Comparison of ENCODE assay signal across 10 cellular contexts in genomic region chr16:81778231-81778630, GRCh38. TPM values are rescaled to one million over a fixed set of nuclear protein-coding genes. Genes with fewer than 3 reads are reported as not detected.
DNase-seq lines count a peak whose midpoint lies in the region; ATAC-seq and TF ChIP-seq lines count a peak whose summit lies in the region.
"Had no signal": no experiment of that assay in that cellular context is flagged by ENCODE, and none has a peak within 500 bp of the region (broad histone marks: within the 10 kb centered on the region; RNA-seq: fewer than 3 reads in every experiment).

No MANE protein-coding gene starts in this region.

- H3K27me3 ChIP-seq in GM23338 (ENCODE audit: insufficient read depth) (peaks cover 56% of the 10 kb centered on the region), lower lobe of right lung (ENCODE audit: low read depth) (no peaks in the 10 kb centered on the region)

- H3K27ac Mint-ChIP-seq in CD14-positive monocyte, result peak overlapping the region in 2 of 7 donors; percentile 28 to 63
- H3K27ac Mint-ChIP-seq in GM23338, result no peak overlapping the region
- H3K27ac Mint-ChIP-seq in activated T-helper 1 cell treated with anti-CD3 and anti-CD28 coated beads, Interleukin-12 subunit alpha, Interleukin-12 subunit beta, Interleukin-2, Interleukin-4 antibody, amounts not matched to agents 30 ng/mL and 10 ng/mL and 1 ng/mL, durations not matched to agents 14 hours and 24 hours and 36 hours, result no peak overlapping the region

- ATAC-seq in GM23338 (no peak), lower lobe of right lung (no peak)

- H3K27ac ChIP-seq in GM23338 (ENCODE audit: low read depth), result no peak overlapping the region
- no peak overlapping the region for H3K27ac ChIP-seq in lower lobe of right lung
- H3K27ac ChIP-seq: coronary artery had no signal

- no peaks in the 10 kb centered on the region for H3K9me2 ChIP-seq in GM23338 (ENCODE audit: insufficient read depth)

- H3K27me3 Mint-ChIP-seq in CD14-positive monocyte (ENCODE audit: low read depth in 3 of 3) (peaks cover 2 to 5% (median 2%) of the 10 kb centered on the region in 3 donors), GM23338 (ENCODE audit: insufficient read depth, low read depth, poor library complexity) (peaks cover 40% of the 10 kb centered on the region)
- peaks cover 39% of the 10 kb centered on the region for H3K27me3 Mint-ChIP-seq in activated T-helper 1 cell treated with anti-CD3 and anti-CD28 coated beads, Interleukin-12 subunit alpha, Interleukin-12 subunit beta, Interleukin-2, Interleukin-4 antibody, amounts not matched to agents 30 ng/mL and 10 ng/mL and 1 ng/mL, durations not matched to agents 14 hours and 24 hours and 36 hours (ENCODE audit: insufficient read depth)

- DNase-seq in CD14-positive monocyte (ENCODE audit: low spot score), result no peak
- DNase-seq in GM23338 (ENCODE audit: low spot score), result no peak
- no peak for DNase-seq in activated T-helper 1 cell treated with anti-CD3 and anti-CD28 coated beads, Interleukin-12 subunit alpha, Interleukin-12 subunit beta, Interleukin-2, Interleukin-4 antibody, amounts not matched to agents 30 ng/mL and 10 ng/mL and 1 ng/mL, durations not matched to agents 14 hours and 24 hours and 36 hours (ENCODE audit: low spot score)
- no peak for DNase-seq in lower lobe of right lung
- no peak for DNase-seq in NCI-H187 treated with DMSO at 0.1 percent for 48 hours (lab: John Stamatoyannopoulos, UW)
- no peak for DNase-seq in stimulated activated CD4-positive, alpha-beta T cell treated with anti-CD3 and anti-CD28 coated beads, Interleukin-4, amount 100 ng/mL, for 4 hours
- DNase-seq in GM03348 (ENCODE audit: low spot score), result no peak
- DNase-seq in DMS153 treated with DMSO at 0.1 percent for 48 hours (lab: John Stamatoyannopoulos, UW; ENCODE audit: unreplicated experiment), result no peak
- DNase-seq: NCI-H1092 had no signal

- H3K9me3 ChIP-seq in lower lobe of right lung, result no peaks in the 10 kb centered on the region

- TF ChIP-seq CTCF in CD14-positive monocyte (IDR thresholded peaks at IDR 0.05) (no peak), GM23338 (conservative IDR thresholded peaks at IDR 0.05; ENCODE audit: low read depth in 2 of 2) (no peak), lower lobe of right lung (IDR thresholded peaks at IDR 0.05) (no peak)

- peak overlapping the region; percentile 90 for H3K4me2 ChIP-seq in GM23338

- peak overlapping the region; percentile 81 to 86 for H3K4me3 Mint-ChIP-seq in CD14-positive monocyte
- H3K4me3 Mint-ChIP-seq in GM23338, result peak overlapping the region; percentile 73
- H3K4me3 Mint-ChIP-seq in activated T-helper 1 cell treated with anti-CD3 and anti-CD28 coated beads, Interleukin-12 subunit alpha, Interleukin-12 subunit beta, Interleukin-2, Interleukin-4 antibody, amounts not matched to agents 30 ng/mL and 10 ng/mL and 1 ng/mL, durations not matched to agents 14 hours and 24 hours and 36 hours, result peak overlapping the region; percentile 87

- intact Hi-C loops in CD14-positive monocyte (cut with micrococcal nuclease), result loop anchor here in 1 of 2 donors (10.0 kb wide), 1 partner anchor 97 kb away; no protein-coding TSS in a partner anchor
- intact Hi-C loops in activated T-helper 1 cell treated with anti-CD3 and anti-CD28 coated beads, Interleukin-12 subunit alpha, Interleukin-12 subunit beta, Interleukin-2, Interleukin-4 antibody, amounts not matched to agents 30 ng/mL and 10 ng/mL and 1 ng/mL, durations not matched to agents 14 hours and 24 hours and 36 hours (cut with micrococcal nuclease), result loop anchor here (2.0 kb wide), 4 partner anchors 21 to 97 kb away; no protein-coding TSS in a partner anchor
- intact Hi-C loops in lower lobe of right lung (cut with DNase I), result no loop called here

- H3K36me3 ChIP-seq in GM23338 (ENCODE audit: insufficient read depth), result no peaks in the 10 kb centered on the region
- no peaks in the 10 kb centered on the region for H3K36me3 ChIP-seq in lower lobe of right lung

- H3K79me2 ChIP-seq in GM23338 (replicated peaks; ENCODE audit: insufficient read depth), result no peaks in the 10 kb centered on the region

- H2AFZ ChIP-seq in GM23338, result 0 out of 2 replicates have a peak overlapping the region, but pooled peaks have one; percentile 93

- H3K9me3 Mint-ChIP-seq in CD14-positive monocyte, result no peaks in the 10 kb centered on the region
- no peaks in the 10 kb centered on the region; the same call in 2 of the 3 replicates for H3K9me3 Mint-ChIP-seq in GM23338
- no peaks in the 10 kb centered on the region for H3K9me3 Mint-ChIP-seq in activated T-helper 1 cell treated with anti-CD3 and anti-CD28 coated beads, Interleukin-12 subunit alpha, Interleukin-12 subunit beta, Interleukin-2, Interleukin-4 antibody, amounts not matched to agents 30 ng/mL and 10 ng/mL and 1 ng/mL, durations not matched to agents 14 hours and 24 hours and 36 hours

- H3K4me3 ChIP-seq in GM23338 (peak overlapping the region; percentile 75), lower lobe of right lung (peak overlapping the region; percentile 73)

- H3K4me1 Mint-ChIP-seq in CD14-positive monocyte (peaks cover 47% of the 10 kb centered on the region), GM23338 (peaks cover 8% of the 10 kb centered on the region)
- H3K4me1 Mint-ChIP-seq in activated T-helper 1 cell treated with anti-CD3 and anti-CD28 coated beads, Interleukin-12 subunit alpha, Interleukin-12 subunit beta, Interleukin-2, Interleukin-4 antibody, amounts not matched to agents 30 ng/mL and 10 ng/mL and 1 ng/mL, durations not matched to agents 14 hours and 24 hours and 36 hours (ENCODE audit: low read depth), result peaks cover 19% of the 10 kb centered on the region

- H3K36me3 Mint-ChIP-seq in CD14-positive monocyte, result peaks cover 10 to 12% of the 10 kb centered on the region in 2 donors
- no peaks in the 10 kb centered on the region; the same call in 2 of the 3 replicates for H3K36me3 Mint-ChIP-seq in GM23338 (ENCODE audit: low read depth)
- H3K36me3 Mint-ChIP-seq in activated T-helper 1 cell treated with anti-CD3 and anti-CD28 coated beads, Interleukin-12 subunit alpha, Interleukin-12 subunit beta, Interleukin-2, Interleukin-4 antibody, amounts not matched to agents 30 ng/mL and 10 ng/mL and 1 ng/mL, durations not matched to agents 14 hours and 24 hours and 36 hours (ENCODE audit: low read depth), result peaks cover 1% of the 10 kb centered on the region

- H3K4me1 ChIP-seq in GM23338 (ENCODE audit: insufficient read depth), result no peaks in the 10 kb centered on the region
- peaks cover 21% of the 10 kb centered on the region for H3K4me1 ChIP-seq in lower lobe of right lung

- no peaks in the 10 kb centered on the region; the same call in 1 of the 2 replicates for H4K20me1 ChIP-seq in GM23338 (replicated peaks; ENCODE audit: insufficient read depth)

- H3F3A ChIP-seq in GM23338 (replicated peaks; ENCODE audit: low read depth), result no peaks in the 10 kb centered on the region

TF ChIP-seq in GM23338, 12 proteins besides CTCF, POLR2A, EP300 and RAD21 (continues in another document):
- TF ChIP-seq ETS1 (IDR thresholded peaks at IDR 0.05), result no peak

RNA-seq across cellular contexts. Expression of gene PLCG2, which starts 0.9 kb away (rescaled TPM):
- polyA plus RNA-seq in CD14-positive monocyte, result 10 to 100 TPM; 19.5 to 35.5 TPM
- 3.6 and 5.9 TPM in 2 replicates for total RNA-seq in GM23338 (2014; rRNA removed; shearing (Covaris generic))
- 1.4 and 2.4 TPM in 2 replicates for polyA plus RNA-seq in GM23338 (2016; fragmentation: Nextera tagmentation; extraction: Ambion mirVana)
- total RNA-seq in activated T-helper 1 cell treated with anti-CD3 and anti-CD28 coated beads, Interleukin-12 subunit alpha, Interleukin-12 subunit beta, Interleukin-2, Interleukin-4 antibody, amounts not matched to agents 30 ng/mL and 10 ng/mL and 1 ng/mL, durations not matched to agents 14 hours and 24 hours and 36 hours, result 12.9 and 13.7 TPM in 2 replicates
- 47.7 TPM for total RNA-seq in lower lobe of right lung
